3 cellular contexts compared by ENCODE assay signal in the genomic region with DNA sequence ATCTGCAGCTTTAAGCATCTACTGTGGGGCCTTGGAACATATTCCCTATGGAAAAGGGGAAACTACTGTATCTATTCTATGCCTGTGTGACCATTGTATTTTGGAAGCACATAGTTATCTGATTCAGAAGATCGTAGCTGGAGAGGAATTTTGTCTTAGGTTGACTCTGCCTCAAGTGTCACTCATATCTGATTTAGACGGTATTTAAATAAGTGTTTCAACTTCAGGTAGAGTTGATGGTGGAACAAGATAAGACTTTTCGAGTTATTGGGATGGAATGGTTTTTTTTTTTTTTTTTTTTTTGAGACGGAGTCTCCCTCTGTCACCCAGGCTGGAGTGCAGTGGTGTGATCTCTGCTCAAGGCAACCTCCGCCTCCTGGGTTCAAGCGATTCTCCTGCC.
"Had no signal": no experiment of that assay in that cellular context is flagged by ENCODE, and none has a peak within 500 bp of the region (broad histone marks: within the 10 kb centered on the region; RNA-seq: fewer than 3 reads in every experiment).

No MANE protein-coding gene starts in this region.

- H3K4me3 ChIP-seq: GM12878 had no signal

- ATAC-seq: GM12878 had no signal

- DNase-seq: GDM1, GF-D8 had no signal
